28 cellular contexts compared by ENCODE assay signal in genomic region chr22:44096736-44097135, GRCh38.
"Had no signal": no experiment of that assay in that cellular context is flagged by ENCODE, and none has a peak within 500 bp of the region (broad histone marks: within the 10 kb centered on the region; RNA-seq: fewer than 3 reads in every experiment).

No MANE protein-coding gene starts in this region.

- ATAC-seq: esophagus mucosa; gastrocnemius medialis; naive thymus-derived CD4-positive, alpha-beta T cell; right cardiac atrium; stimulated activated naive B cell treated with anti-CD40 and anti-IgM and Interleukin-4, amounts not matched to agents 10 μg/mL and 1 μg/mL and 100 μg/mL, for 72 hours had no signal

- H3K36me3 ChIP-seq: neutrophil, prostate gland, thoracic aorta, uterus had no signal

- FAIRE-seq: colon, islet of Langerhans had no signal

- H3K9me3 ChIP-seq: gastrocnemius medialis, neutrophil, prostate gland, thoracic aorta, tibial nerve, upper lobe of left lung, uterus had no signal

- H3K27me3 ChIP-seq: gastrocnemius medialis, neutrophil, tibial nerve, upper lobe of left lung, uterus had no signal

- H3K27ac ChIP-seq: epithelial cell of prostate, gastrocnemius medialis, neutrophil, parathyroid adenoma, prostate gland, skin epidermis, thoracic aorta, tibial nerve, upper lobe of left lung, uterus had no signal

- H3K4me3 ChIP-seq: gastrocnemius medialis, prostate gland, skin epidermis, thoracic aorta, tibial nerve, upper lobe of left lung, uterus had no signal

- H3K9ac ChIP-seq: parathyroid adenoma had no signal

- DNase-seq: caudate nucleus; cerebellar nuclear complex; effector CD8-positive, alpha-beta T cell; endodermal cell; foreskin fibroblast; gastrocnemius medialis; head of caudate nucleus; hippocampal formation; kidney glomerular epithelial cell; mesendoderm; midbrain; naive thymus-derived CD4-positive, alpha-beta T cell; stimulated activated CD4-positive, alpha-beta T cell treated with anti-CD3 and anti-CD28 coated beads, Interleukin-15, amount 100 ng/mL, for 24 hours; stimulated activated CD4-positive, alpha-beta T cell treated with anti-CD3 and anti-CD28 coated beads, Interleukin-2, amount 100 ng/mL, for 48 hours; stimulated activated naive B cell treated with anti-CD40 and anti-IgM and Interleukin-4, amounts not matched to agents 10 μg/mL and 1 μg/mL and 100 μg/mL, for 72 hours; upper lobe of left lung; uterus had no signal

- H3K4me1 ChIP-seq: gastrocnemius medialis, parathyroid adenoma, prostate gland, tibial nerve, upper lobe of left lung, uterus had no signal
